ENCODE assay signal across 1 cellular context in genomic region chr17:82536220-82537201, GRCh38.
TF ChIP-seq lines count a peak whose summit lies in the region.

No MANE protein-coding gene starts in this region.

TF ChIP-seq in GM23338, 12 proteins besides CTCF, POLR2A, EP300 and RAD21 (continued from another document):
- TF ChIP-seq ZNF462 (CRISPR knock-in tag; IDR thresholded peaks at IDR 0.05) (no peak), STAT1 (IDR thresholded peaks at IDR 0.05; ENCODE audit: unreplicated experiment) (no peak), POLR2AphosphoS5 (IDR thresholded peaks at IDR 0.05; ENCODE audit: low read depth) (no peak), EZH2phosphoT487 (IDR thresholded peaks at IDR 0.05; ENCODE audit: unreplicated experiment) (no peak), ETS1 (IDR thresholded peaks at IDR 0.05) (no peak), ZNF331 (CRISPR knock-in tag; IDR thresholded peaks at IDR 0.05; ENCODE audit: low read depth) (no peak), JUNB (IDR thresholded peaks at IDR 0.05; ENCODE audit: unreplicated experiment) (no peak)
